In genomic region chr7:78675511-78675910, GRCh38 we compare ENCODE assay signal across 25 cellular contexts.
"Had no signal": no experiment of that assay in that cellular context is flagged by ENCODE, and none has a peak within 500 bp of the region (broad histone marks: within the 10 kb centered on the region; RNA-seq: fewer than 3 reads in every experiment).

No MANE protein-coding gene starts in this region.

- H3K27me3 ChIP-seq: ascending aorta, body of pancreas had no signal

- H3K4me3 ChIP-seq: ascending aorta, body of pancreas, PC-9 had no signal

- DNase-seq: activated CD4-positive, alpha-beta T cell treated with anti-CD3 and anti-CD28 coated beads, Interleukin-2, amount 10 ng/mL, durations not matched to agents 24 days and 14 days; activated CD4-positive, alpha-beta T cell treated with anti-CD3 and anti-CD28 coated beads, Interleukin-2, amount 50 U/mL, for 4 hours; activated CD8-positive, alpha-beta T cell treated with anti-CD3 and anti-CD28 coated beads for 36 hours; activated gamma-delta T cell; activated naive CD4-positive, alpha-beta T cell treated with Interleukin-2 at 50 U/mL for 16 hours; activated naive CD8-positive, alpha-beta T cell treated with anti-CD3 and anti-CD28 coated beads, Interleukin-2, amount 10 ng/mL, durations not matched to agents 7 days and 5 days; activated T-cell treated with anti-CD3 and anti-CD28 coated beads, Interleukin-2, amount 50 U/mL, for 1 hour; activated T-cell treated with anti-CD3 and anti-CD28 coated beads, Interleukin-2, amount 50 U/mL, for 72 hours; amygdala; body of pancreas; caudate nucleus; cerebellar nuclear complex; NCI-H1105; NCI-H1417 treated with DMSO at 0.1 percent for 48 hours; NCI-H1930; NCI-H2081 treated with DMSO at 0.1 percent for 48 hours; NCI-H345; NCI-H524 treated with DMSO at 0.1 percent for 48 hours; NK-92 treated with Interleukin-12 subunit alpha and Interleukin-12 subunit beta, amount 100 ng/mL, for 24 hours; PC-9; SIG-M5; SW 1271; T1000 had no signal

- H3K36me3 ChIP-seq: ascending aorta had no signal

- H3K27ac ChIP-seq: ascending aorta, body of pancreas, PC-9, RWPE1 had no signal
